8 cellular contexts compared by ENCODE assay signal in the genomic region with DNA sequence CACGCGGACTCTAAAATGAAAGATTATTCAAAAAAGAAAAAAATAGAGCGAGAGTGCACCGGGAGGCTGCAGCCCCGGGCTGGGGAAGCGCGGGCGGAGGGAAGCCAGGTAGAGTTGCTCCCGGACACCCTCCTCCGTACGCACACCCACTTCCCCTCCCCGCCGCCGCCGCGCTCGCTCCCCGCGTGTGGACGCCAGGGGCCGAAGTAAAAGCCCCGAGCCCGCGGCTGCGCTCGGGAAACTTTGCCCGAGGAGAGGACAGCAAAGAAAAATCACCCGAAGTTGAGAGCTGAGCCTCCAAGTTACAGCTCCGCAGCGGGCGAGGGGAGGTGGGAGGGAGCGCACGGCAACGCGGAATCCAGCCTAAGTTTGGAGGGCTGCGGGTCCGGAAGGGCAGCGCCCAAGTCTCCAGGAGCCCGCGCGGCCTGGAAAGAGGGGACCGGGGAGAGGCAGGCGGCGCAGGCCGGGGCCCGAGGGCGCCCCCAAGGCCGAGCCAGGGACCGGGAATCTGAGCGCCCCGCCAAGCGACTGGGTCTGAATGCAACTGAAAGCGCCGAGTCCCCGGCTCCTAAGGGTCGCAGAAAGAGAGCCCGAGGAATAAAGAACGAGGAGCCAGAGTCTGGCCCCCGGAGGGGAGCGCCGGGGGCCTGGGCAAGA. TPM values are rescaled to one million over a fixed set of nuclear protein-coding genes. Genes with fewer than 3 reads are reported as not detected.
A peak's percentile ranks its signal among the peaks of the same experiment; 100 is the strongest.
DNase-seq lines count a peak whose midpoint lies in the region; ATAC-seq and TF ChIP-seq lines count a peak whose summit lies in the region.

No MANE protein-coding gene starts in this region.

- no peak overlapping the region for H3K27ac Mint-ChIP-seq in T-helper 2 cell treated with Interferon-gamma antibody and Interleukin-4, amounts not matched to agents 5 μg/mL and 100 μg/mL, for 36 hours
- H3K27ac Mint-ChIP-seq in activated CD4-positive, alpha-beta memory T cell treated with anti-CD3 and anti-CD28 coated beads, Interleukin-2, amount 10 ng/mL, durations not matched to agents 7 days and 5 days, result no peak overlapping the region
- no peak overlapping the region for H3K27ac Mint-ChIP-seq in glutamatergic neuron (ENCODE audit: unreplicated experiment)
- H3K27ac Mint-ChIP-seq in osteocyte (ENCODE audit: unreplicated experiment), result peak overlapping the region; percentile 56

- no peak for DNase-seq in T-helper 2 cell treated with Interferon-gamma antibody and Interleukin-4, amounts not matched to agents 5 μg/mL and 100 μg/mL, for 36 hours (ENCODE audit: low spot score)
- DNase-seq in T-helper 2 cell, result no peak
- peak; percentile 26 for DNase-seq in activated CD4-positive, alpha-beta memory T cell treated with anti-CD3 and anti-CD28 coated beads, Interleukin-2, amount 10 ng/mL, durations not matched to agents 7 days and 5 days
- peak; percentile 54 for DNase-seq in glutamatergic neuron
- DNase-seq in osteocyte (ENCODE audit: extremely low spot score, unreplicated experiment), result no peak

- TF ChIP-seq CTCF in glutamatergic neuron (IDR thresholded peaks at IDR 0.05; ENCODE audit: partially characterized antibody, unreplicated experiment), result no peak
- TF ChIP-seq CTCF in osteocyte (IDR thresholded peaks at IDR 0.05), result no peak

- CTCF ChIA-PET in activated CD4-positive, alpha-beta memory T cell treated with anti-CD3 and anti-CD28 coated beads, Interleukin-2, amount 10 ng/mL, durations not matched to agents 7 days and 5 days (lab: Charles Lee), result no interaction called here

- H3K4me1 Mint-ChIP-seq in T-helper 2 cell treated with Interferon-gamma antibody and Interleukin-4, amounts not matched to agents 5 μg/mL and 100 μg/mL, for 36 hours (ENCODE audit: low read depth), result peaks cover 25% of the 10 kb centered on the region
- H3K4me1 Mint-ChIP-seq in activated CD4-positive, alpha-beta memory T cell treated with anti-CD3 and anti-CD28 coated beads, Interleukin-2, amount 10 ng/mL, durations not matched to agents 7 days and 5 days, result peaks cover 38% of the 10 kb centered on the region
- peaks cover 8% of the 10 kb centered on the region for H3K4me1 Mint-ChIP-seq in glutamatergic neuron (ENCODE audit: low read depth, unreplicated experiment)
- H3K4me1 Mint-ChIP-seq in osteocyte (ENCODE audit: unreplicated experiment), result peaks cover 30% of the 10 kb centered on the region

- H3K4me3 Mint-ChIP-seq in T-helper 2 cell treated with Interferon-gamma antibody and Interleukin-4, amounts not matched to agents 5 μg/mL and 100 μg/mL, for 36 hours, result peak overlapping the region; percentile 80
- peak overlapping the region; percentile 60 for H3K4me3 Mint-ChIP-seq in activated CD4-positive, alpha-beta memory T cell treated with anti-CD3 and anti-CD28 coated beads, Interleukin-2, amount 10 ng/mL, durations not matched to agents 7 days and 5 days
- peak overlapping the region; percentile 67 for H3K4me3 Mint-ChIP-seq in glutamatergic neuron (ENCODE audit: unreplicated experiment)
- H3K4me3 Mint-ChIP-seq in osteocyte (ENCODE audit: unreplicated experiment), result peak overlapping the region; percentile 83

- peaks cover 49% of the 10 kb centered on the region for H3K27me3 ChIP-seq in HUES64 (ENCODE audit: insufficient read depth, low read length)

- H3K4me3 ChIP-seq in HUES64 (ENCODE audit: low read length), result peak overlapping the region; percentile 79

- peak overlapping the region; percentile 63 for H3K9ac ChIP-seq in HUES64 (ENCODE audit: low read depth, low read length)

- no peaks in the 10 kb centered on the region for H3K9me3 Mint-ChIP-seq in T-helper 2 cell treated with Interferon-gamma antibody and Interleukin-4, amounts not matched to agents 5 μg/mL and 100 μg/mL, for 36 hours
- no peaks in the 10 kb centered on the region for H3K9me3 Mint-ChIP-seq in activated CD4-positive, alpha-beta memory T cell treated with anti-CD3 and anti-CD28 coated beads, Interleukin-2, amount 10 ng/mL, durations not matched to agents 7 days and 5 days
- H3K9me3 Mint-ChIP-seq in glutamatergic neuron (ENCODE audit: unreplicated experiment) (peaks cover 6% of the 10 kb centered on the region), osteocyte (ENCODE audit: unreplicated experiment) (no peaks in the 10 kb centered on the region)

- POLR2A ChIA-PET in activated CD4-positive, alpha-beta memory T cell treated with anti-CD3 and anti-CD28 coated beads, Interleukin-2, amount 10 ng/mL, durations not matched to agents 7 days and 5 days (lab: Charles Lee), result no interaction called here

- H3K36me3 ChIP-seq in HUES64 (ENCODE audit: insufficient read depth, low read length), result no peaks in the 10 kb centered on the region

- H3K4me1 ChIP-seq in HUES64 (ENCODE audit: insufficient read depth, low read length), result peaks cover 12% of the 10 kb centered on the region

- under 1% methylated on average over 59 of the region's 61 CpGs for WGBS in HUES64

- peaks cover 75% of the 10 kb centered on the region for H3K27me3 Mint-ChIP-seq in T-helper 2 cell treated with Interferon-gamma antibody and Interleukin-4, amounts not matched to agents 5 μg/mL and 100 μg/mL, for 36 hours (ENCODE audit: low read depth)
- peaks cover 73% of the 10 kb centered on the region for H3K27me3 Mint-ChIP-seq in activated CD4-positive, alpha-beta memory T cell treated with anti-CD3 and anti-CD28 coated beads, Interleukin-2, amount 10 ng/mL, durations not matched to agents 7 days and 5 days
- H3K27me3 Mint-ChIP-seq in glutamatergic neuron (ENCODE audit: unreplicated experiment) (peaks cover 13% of the 10 kb centered on the region), osteocyte (ENCODE audit: unreplicated experiment) (peaks cover 32% of the 10 kb centered on the region)

- ATAC-seq in GM18873 (IDR thresholded peaks at IDR 0.05; ENCODE audit: low FRiP score, unreplicated experiment) (no peak), HG02884 (IDR thresholded peaks at IDR 0.05; ENCODE audit: unreplicated experiment) (no peak)

- no peaks in the 10 kb centered on the region for H3K9me3 ChIP-seq in HUES64 (ENCODE audit: insufficient read depth, low read depth, low read length)

- peak overlapping the region; percentile 99; the same call in 1 of the 2 replicates for H3K27ac ChIP-seq in HUES64 (ENCODE audit: low read depth, low read length)

- H3K36me3 Mint-ChIP-seq in T-helper 2 cell treated with Interferon-gamma antibody and Interleukin-4, amounts not matched to agents 5 μg/mL and 100 μg/mL, for 36 hours (ENCODE audit: low read depth), result no peaks in the 10 kb centered on the region
- H3K36me3 Mint-ChIP-seq in activated CD4-positive, alpha-beta memory T cell treated with anti-CD3 and anti-CD28 coated beads, Interleukin-2, amount 10 ng/mL, durations not matched to agents 7 days and 5 days (ENCODE audit: low read depth), result peaks cover 2% of the 10 kb centered on the region
- H3K36me3 Mint-ChIP-seq in glutamatergic neuron (ENCODE audit: unreplicated experiment) (peaks cover 4% of the 10 kb centered on the region), osteocyte (ENCODE audit: unreplicated experiment) (no peaks in the 10 kb centered on the region)

RNA-seq across cellular contexts. Expression of gene BCL11A, which starts 0.7 kb away (rescaled TPM):
- polyA plus RNA-seq in HUES64 (2013, experiment 1 of 2), result 26.0 TPM
- polyA plus RNA-seq in HUES64 (2013, experiment 2 of 2), result 23.2 TPM
- total RNA-seq in activated CD4-positive, alpha-beta memory T cell treated with anti-CD3 and anti-CD28 coated beads, Interleukin-2, amount 10 ng/mL, durations not matched to agents 7 days and 5 days, result not detected
- total RNA-seq in glutamatergic neuron (ENCODE audit: unreplicated experiment) (29.1 TPM), osteocyte (9.7 and 10.7 TPM in 2 replicates)

Comparison
In these comparisons a context has a peak if more than half of its experiments do, and no peak if none do; other contexts are left out.
1. DNase-seq: peak in activated CD4-positive, alpha-beta memory T cell treated with anti-CD3 and anti-CD28 coated beads, Interleukin-2, amount 10 ng/mL, durations not matched to agents 7 days and 5 days (single experiment) and glutamatergic neuron (single experiment); none in T-helper 2 cell treated with Interferon-gamma antibody and Interleukin-4, amounts not matched to agents 5 μg/mL and 100 μg/mL, for 36 hours (single experiment), T-helper 2 cell (0 of 5) and osteocyte (single experiment).
2. RNA of gene BCL11A, which starts 0.7 kb away (total RNA-seq): 29.1 TPM in glutamatergic neuron (single experiment) and 9.7 to 10.7 TPM in osteocyte; not detected in activated CD4-positive, alpha-beta memory T cell treated with anti-CD3 and anti-CD28 coated beads, Interleukin-2, amount 10 ng/mL, durations not matched to agents 7 days and 5 days; every median in the first group is over 10 times any median in the second.
3. Peak in every context shown above with its lines, with median percentiles within 50 percentile points of each other: H3K4me3 Mint-ChIP-seq.